2 cellular contexts compared by ENCODE assay signal in genomic region chr1:42477354-42477753, GRCh38. TPM values are rescaled to one million over a fixed set of nuclear protein-coding genes. Genes with fewer than 3 reads are reported as not detected.
"Had no signal": no experiment of that assay in that cellular context is flagged by ENCODE, and none has a peak within 500 bp of the region (broad histone marks: within the 10 kb centered on the region; RNA-seq: fewer than 3 reads in every experiment).

No MANE protein-coding gene starts in this region.

RNA-seq across cellular contexts. Expression of gene CCDC30, which starts 14.3 kb away (rescaled TPM):
- total RNA-seq: ascending aorta had no signal

RNA-seq across cellular contexts. Expression of gene ZMYND12, which starts 21.5 kb away (rescaled TPM):
- total RNA-seq: activated T-helper 1 cell treated with anti-CD3 and anti-CD28 coated beads, Interleukin-12 subunit alpha, Interleukin-12 subunit beta, Interleukin-2, Interleukin-4 antibody, amounts not matched to agents 30 ng/mL and 10 ng/mL and 1 ng/mL, durations not matched to agents 14 hours and 24 hours and 36 hours; ascending aorta had no signal
